18 cellular contexts compared by ENCODE assay signal in genomic region chr9:136926154-136926704, GRCh38. TPM values are rescaled to one million over a fixed set of nuclear protein-coding genes. Genes with fewer than 3 reads are reported as not detected.
A peak's percentile ranks its signal among the peaks of the same experiment; 100 is the strongest.
DNase-seq lines count a peak whose midpoint lies in the region; ATAC-seq, FAIRE-seq and TF ChIP-seq lines count a peak whose summit lies in the region.
"Had no signal": no experiment of that assay in that cellular context is flagged by ENCODE, and none has a peak within 500 bp of the region (broad histone marks: within the 10 kb centered on the region; RNA-seq: fewer than 3 reads in every experiment).

No MANE protein-coding gene starts in this region.

- no peaks in the 10 kb centered on the region for H3K79me2 ChIP-seq in GM12878 (ENCODE audit: control insufficient read depth, insufficient read depth, low read length)
- no peaks in the 10 kb centered on the region for H3K79me2 ChIP-seq in osteoblast (ENCODE audit: insufficient read depth, low read length)

- no peak for DNase-seq in GM12891 (ENCODE audit: insufficient read length, low spot score)
- DNase-seq in GM12878 (ENCODE audit: low read depth, low spot score): no peak
- peak; percentile 58 for DNase-seq in osteoblast (ENCODE audit: insufficient read length, low spot score, missing footprints)
- DNase-seq in GM13976 (ENCODE audit: low spot score): no peak
- DNase-seq in DMS53 (lab: John Stamatoyannopoulos, UW): no peak
- DNase-seq in NCI-H2171 treated with DMSO at 0.1 percent for 48 hours (lab: John Stamatoyannopoulos, UW): no peak
- DNase-seq: activated CD4-positive, alpha-beta T cell treated with anti-CD3 and anti-CD28 coated beads, Interleukin-2, amount 50 U/mL, for 4 hours; activated effector memory CD4-positive, alpha-beta T cell treated with Interleukin-2 at 50 U/mL for 16 hours; body of pancreas; effector memory CD8-positive, alpha-beta T cell; HCEC 1CT; head of caudate nucleus; NCI-H226; nephron progenitor cell; sigmoid colon had no signal

- CTCF ChIA-PET in GM12878 (lab: Yijun Ruan, JAX): interaction anchor here (0.7 kb wide), 1 partner anchor 84 kb away, joined by 3 read pairs; the partner anchor contains the start of gene AJM1

- TF ChIP-seq RAD21 in GM12878 (IDR thresholded peaks at IDR 0.05; ENCODE audit: insufficient read depth, low read depth, low read length): no peak

- POLR2A ChIA-PET in GM12878 (lab: Charles Lee): no interaction called here

- no peaks in the 10 kb centered on the region for H4K20me1 ChIP-seq in GM12878 (ENCODE audit: control insufficient read depth, insufficient read depth)
- peaks cover 3% of the 10 kb centered on the region for H4K20me1 ChIP-seq in osteoblast (ENCODE audit: insufficient read depth, low read length)

- H3K4me3 ChIP-seq in GM12878 (no peak overlapping the region), osteoblast (ENCODE audit: insufficient read depth, low read length) (no peak overlapping the region)
- H3K4me3 ChIP-seq: body of pancreas, sigmoid colon had no signal

- no peak overlapping the region for H3K27ac ChIP-seq in GM12878 (ENCODE audit: control insufficient read depth, insufficient read depth)
- H3K27ac ChIP-seq in osteoblast (ENCODE audit: low read depth, low read length): no peak overlapping the region
- H3K27ac ChIP-seq: body of pancreas, C4-2B, sigmoid colon had no signal

- H2AFZ ChIP-seq in GM12878 (ENCODE audit: control insufficient read depth, low read depth, low read length): no peak overlapping the region
- H2AFZ ChIP-seq in osteoblast (ENCODE audit: low read length): no peak overlapping the region

- RAD21 ChIA-PET in GM12878 (lab: Charles Lee; ENCODE audit: unreplicated experiment): no interaction called here

- peak in 2 of 3 experiments; percentile 3 to 7; a peak in 2 of 6 replicates for TF ChIP-seq CTCF in GM12878 (IDR thresholded peaks at IDR 0.05 in 2 of 3, conservative IDR thresholded peaks at IDR 0.05 in 1 of 3; ENCODE audit: control insufficient read depth in 2 of 3, extremely low read depth in 1 of 3, insufficient read depth in 1 of 3, low read depth in 3 of 3, low read length in 3 of 3)
- peak; percentile 24 for TF ChIP-seq CTCF in osteoblast (IDR thresholded peaks at IDR 0.05; ENCODE audit: extremely low read depth, low read depth, low read length)
- no peak for TF ChIP-seq CTCF in GM13976 (IDR thresholded peaks at IDR 0.05; ENCODE audit: borderline replicate concordance, control extremely low read depth, extremely low read depth, insufficient read depth, missing control alignments)

- no peak for TF ChIP-seq POLR2A in GM12891 (IDR thresholded peaks at IDR 0.05; ENCODE audit: low read depth, low read length)
- TF ChIP-seq POLR2A in GM12878 (IDR thresholded peaks at IDR 0.05; ENCODE audit: low read depth, low read length): no peak

- 85% methylated on average over 9 of the region's 9 CpGs for WGBS in GM12878 (ENCODE audit: insufficient coverage, insufficient replicate concordance, low lambda C conversion rate, missing lambda C conversion rate)

- H3K4me2 ChIP-seq in GM12878 (ENCODE audit: control insufficient read depth, insufficient read depth) (no peak overlapping the region), osteoblast (ENCODE audit: insufficient read depth, low read length) (no peak overlapping the region)

- in situ Hi-C loops in GM12878 (cut with MboI) (no loop called here), GM13976 (cut with MboI; ENCODE audit: low sequenced_read_pairs, unreplicated experiment) (no loop called here)

- no peak overlapping the region for H3K9ac ChIP-seq in GM12878 (ENCODE audit: control insufficient read depth, insufficient read depth, low read length)

- no TSS peak for BruUV-seq in GM12878 (replicated peaks; lab: Mats Ljungman, UMichigan)

- no peak for TF ChIP-seq EP300 in GM12878 (IDR thresholded peaks at IDR 0.05; ENCODE audit: borderline replicate concordance in 1 of 2, control insufficient read depth in 1 of 2, low read depth in 2 of 2, low read length in 2 of 2)

- H3K9me3 ChIP-seq in GM12878 (replicated peaks; ENCODE audit: control insufficient read depth, insufficient read depth, low read length): no peaks in the 10 kb centered on the region
- H3K9me3 ChIP-seq in osteoblast (ENCODE audit: low read depth, low read length): no peaks in the 10 kb centered on the region
- H3K9me3 ChIP-seq: body of pancreas, sigmoid colon had no signal

- FAIRE-seq in GM12891 (lab: Jason Lieb, UNC) (no peak), GM12878 (lab: Jason Lieb, UNC) (no peak)
- FAIRE-seq: HTR-8/SVneo had no signal

- intact Hi-C loops in GM12878 (cut with micrococcal nuclease; ENCODE audit: unreplicated experiment): no loop called here

- H3K36me3 ChIP-seq in GM12878 (ENCODE audit: control insufficient read depth in 2 of 2, insufficient read depth in 2 of 2, low read length in 1 of 2) (peaks cover 23 to 25% of the 10 kb centered on the region in 2 experiments), osteoblast (ENCODE audit: insufficient read depth, low read length) (peaks cover 27% of the 10 kb centered on the region)

- H3K4me1 ChIP-seq in GM12878 (ENCODE audit: control insufficient read depth, insufficient read depth, low read length): no peaks in the 10 kb centered on the region
- H3K4me1 ChIP-seq in osteoblast (ENCODE audit: insufficient read depth, low read length): peaks cover 4% of the 10 kb centered on the region
- H3K4me1 ChIP-seq: body of pancreas, sigmoid colon had no signal

- ATAC-seq in GM12878: peak; percentile 48
- ATAC-seq: body of pancreas; effector memory CD8-positive, alpha-beta T cell had no signal

- no peaks in the 10 kb centered on the region for H3K27me3 ChIP-seq in GM12878 (replicated peaks in 1 of 2; ENCODE audit: control insufficient read depth in 2 of 2, insufficient read depth in 2 of 2, low read length in 1 of 2)
- no peaks in the 10 kb centered on the region for H3K27me3 ChIP-seq in osteoblast (ENCODE audit: insufficient read depth, low read length)
- H3K27me3 ChIP-seq: body of pancreas, sigmoid colon had no signal

- SMC1A ChIA-PET in GM12878 (lab: Charles Lee; ENCODE audit: uncharacterized antibody, unreplicated experiment): no interaction called here

RNA-seq across cellular contexts. Expression of gene FBXW5, which starts 18.3 kb away (rescaled TPM):
- 40.9 TPM for polyA plus RNA-seq in GM12891 (2012; ENCODE audit: low read depth, missing spikeins)
- total RNA-seq in GM12878 (2013; cell fraction: nucleolus; rRNA removed): 60.6 and 82.0 TPM in 2 replicates
- total RNA-seq in GM12878 (2014; rRNA removed): 84.3 and 97.3 TPM in 2 replicates
- total RNA-seq in GM12878 (2014; rRNA removed; fragmentation: Illumina TruSeq; extraction: Trizol): 11.7 and 15.5 TPM in 2 replicates
- 70.4 and 73.0 TPM in 2 replicates for total RNA-seq in GM12878 (2021)
- 15.5 TPM for polyA plus RNA-seq in GM12878 (2011; ENCODE audit: low read depth)
- polyA plus RNA-seq in GM12878 (2011; rRNA removed): 10.6 and 29.8 TPM in 2 replicates
- polyA plus RNA-seq in GM12878 (2011; cell fraction: cytosol; rRNA removed): 60.0 and 119 TPM in 2 replicates
- polyA plus RNA-seq in GM12878 (2011; cell fraction: nucleus; rRNA removed): 295 and 360 TPM in 2 replicates
- polyA plus RNA-seq in GM12878 (2012): 45.0 and 50.4 TPM in 2 replicates
- 0.68 and 5.0 TPM in 2 replicates for polyA plus RNA-seq in GM12878 (2014; fragmentation: Illumina TruSeq; extraction: Trizol)
- 1 to 10 TPM in 1 of 2 experiments, under 1 TPM in 1; 0.21 to 1.4 TPM for polyA plus RNA-seq in GM12878 (2014; fragmentation: Nextera tagmentation; extraction: Ambion mirVana)
- polyA plus RNA-seq in GM12878 (2014; rRNA removed): 67.3 and 79.6 TPM in 2 replicates
- polyA plus RNA-seq in GM12878 (2016; fragmentation: Nextera tagmentation; extraction: Ambion mirVana): 10 to 100 TPM; 59.2 to 63.4 TPM
- polyA minus RNA-seq in GM12878 (2011; rRNA and poly(A)+ RNA removed): 42.2 and 81.4 TPM in 2 replicates
- 67.9 and 75.6 TPM in 2 replicates for polyA minus RNA-seq in GM12878 (2011; cell fraction: cytosol; rRNA and poly(A)+ RNA removed)
- 52.3 and 85.2 TPM in 2 replicates for polyA minus RNA-seq in GM12878 (2011; cell fraction: nucleus; rRNA and poly(A)+ RNA removed)
- total RNA-seq in osteoblast: 143 and 157 TPM in 2 replicates

RNA-seq across cellular contexts. Expression of gene C8G, which starts 18.8 kb away (rescaled TPM):
- polyA plus RNA-seq in GM12891 (2012; ENCODE audit: low read depth, missing spikeins): 0.47 TPM
- total RNA-seq in GM12878 (2013; cell fraction: nucleolus; rRNA removed): not detected in 2 replicates
- total RNA-seq in GM12878 (2014; rRNA removed) (not detected in 2 replicates), GM12878 (2014; rRNA removed; fragmentation: Illumina TruSeq; extraction: Trizol) (not detected in 2 replicates), GM12878 (2021) (0.64 and 0.69 TPM in 2 replicates), osteoblast (1.2 TPM in 1 of 2 replicates, not detected in the other)
- not detected for polyA plus RNA-seq in GM12878 (2011; ENCODE audit: low read depth)
- polyA plus RNA-seq in GM12878 (2011; rRNA removed) (not detected in 2 replicates), GM12878 (2014; fragmentation: Illumina TruSeq; extraction: Trizol) (not detected in 2 replicates), GM12878 (2014; fragmentation: Nextera tagmentation; extraction: Ambion mirVana) (not detected), GM12878 (2014; rRNA removed) (0.26 and 1.5 TPM in 2 replicates), GM12878 (2016; fragmentation: Nextera tagmentation; extraction: Ambion mirVana) (under 1 TPM in 1 of 2 experiments, not detected in 1; 0.50 TPM)
- 0.23 TPM in 1 of 2 replicates, not detected in the other for polyA plus RNA-seq in GM12878 (2011; cell fraction: cytosol; rRNA removed)
- polyA plus RNA-seq in GM12878 (2011; cell fraction: nucleus; rRNA removed): 1.4 and 2.9 TPM in 2 replicates
- polyA plus RNA-seq in GM12878 (2012): 1.4 TPM in 1 of 2 replicates, not detected in the other
- polyA minus RNA-seq in GM12878 (2011; rRNA and poly(A)+ RNA removed): not detected in 2 replicates
- not detected in 2 replicates for polyA minus RNA-seq in GM12878 (2011; cell fraction: cytosol; rRNA and poly(A)+ RNA removed)
- polyA minus RNA-seq in GM12878 (2011; cell fraction: nucleus; rRNA and poly(A)+ RNA removed): 1.1 TPM in 1 of 2 replicates, not detected in the other
- total RNA-seq: body of pancreas, sigmoid colon had no signal

RNA-seq across cellular contexts. Expression of gene LCN12, which starts 25.8 kb away (rescaled TPM):
- polyA plus RNA-seq in GM12891 (2012; ENCODE audit: low read depth, missing spikeins): 0.46 TPM
- total RNA-seq in GM12878 (2013; cell fraction: nucleolus; rRNA removed): 1.1 and 2.4 TPM in 2 replicates
- total RNA-seq in GM12878 (2014; rRNA removed) (0.40 TPM in 1 of 2 replicates, not detected in the other), GM12878 (2014; rRNA removed; fragmentation: Illumina TruSeq; extraction: Trizol) (not detected in 2 replicates), GM12878 (2021) (0.64 TPM in 1 of 2 replicates, not detected in the other), osteoblast (not detected in 2 replicates)
- polyA plus RNA-seq in GM12878 (2011; ENCODE audit: low read depth): not detected
- polyA plus RNA-seq in GM12878 (2011; rRNA removed) (0.20 and 0.48 TPM in 2 replicates), GM12878 (2014; fragmentation: Illumina TruSeq; extraction: Trizol) (0.25 TPM in 1 of 2 replicates, not detected in the other), GM12878 (2014; fragmentation: Nextera tagmentation; extraction: Ambion mirVana) (not detected), GM12878 (2014; rRNA removed) (0.06 and 0.41 TPM in 2 replicates), GM12878 (2016; fragmentation: Nextera tagmentation; extraction: Ambion mirVana) (under 1 TPM; 0.33 to 0.44 TPM)
- 0.07 and 0.42 TPM in 2 replicates for polyA plus RNA-seq in GM12878 (2011; cell fraction: cytosol; rRNA removed)
- polyA plus RNA-seq in GM12878 (2011; cell fraction: nucleus; rRNA removed): 11.8 and 13.0 TPM in 2 replicates
- 0.72 and 0.74 TPM in 2 replicates for polyA plus RNA-seq in GM12878 (2012)
- polyA minus RNA-seq in GM12878 (2011; rRNA and poly(A)+ RNA removed): 0.22 and 0.26 TPM in 2 replicates
- polyA minus RNA-seq in GM12878 (2011; cell fraction: cytosol; rRNA and poly(A)+ RNA removed): not detected in 2 replicates
- polyA minus RNA-seq in GM12878 (2011; cell fraction: nucleus; rRNA and poly(A)+ RNA removed): 1.2 and 2.8 TPM in 2 replicates

RNA-seq across cellular contexts. Expression of gene TRAF2, which starts 39.9 kb away (rescaled TPM):
- 14.1 TPM for polyA plus RNA-seq in GM12891 (2012; ENCODE audit: low read depth, missing spikeins)
- total RNA-seq in GM12878 (2013; cell fraction: nucleolus; rRNA removed): 38.1 and 39.7 TPM in 2 replicates
- total RNA-seq in GM12878 (2014; rRNA removed): 15.8 and 16.8 TPM in 2 replicates
- total RNA-seq in GM12878 (2014; rRNA removed; fragmentation: Illumina TruSeq; extraction: Trizol): 12.3 and 13.2 TPM in 2 replicates
- total RNA-seq in GM12878 (2021): 31.0 and 33.5 TPM in 2 replicates
- polyA plus RNA-seq in GM12878 (2011; ENCODE audit: low read depth): 5.8 TPM
- polyA plus RNA-seq in GM12878 (2011; rRNA removed): 10.5 and 21.6 TPM in 2 replicates
- polyA plus RNA-seq in GM12878 (2011; cell fraction: cytosol; rRNA removed): 27.2 and 41.1 TPM in 2 replicates
- 41.5 and 49.9 TPM in 2 replicates for polyA plus RNA-seq in GM12878 (2011; cell fraction: nucleus; rRNA removed)
- polyA plus RNA-seq in GM12878 (2012): 13.9 and 17.4 TPM in 2 replicates
- polyA plus RNA-seq in GM12878 (2014; fragmentation: Illumina TruSeq; extraction: Trizol): 1.9 and 10.0 TPM in 2 replicates
- polyA plus RNA-seq in GM12878 (2014; fragmentation: Nextera tagmentation; extraction: Ambion mirVana): 1 to 10 TPM in 1 of 2 experiments, under 1 TPM in 1; 0.34 to 1.1 TPM
- 28.1 and 29.4 TPM in 2 replicates for polyA plus RNA-seq in GM12878 (2014; rRNA removed)
- 10 to 100 TPM; 39.3 to 39.5 TPM for polyA plus RNA-seq in GM12878 (2016; fragmentation: Nextera tagmentation; extraction: Ambion mirVana)
- 17.8 and 29.4 TPM in 2 replicates for polyA minus RNA-seq in GM12878 (2011; rRNA and poly(A)+ RNA removed)
- 10.8 and 15.8 TPM in 2 replicates for polyA minus RNA-seq in GM12878 (2011; cell fraction: cytosol; rRNA and poly(A)+ RNA removed)
- polyA minus RNA-seq in GM12878 (2011; cell fraction: nucleus; rRNA and poly(A)+ RNA removed): 31.7 and 38.1 TPM in 2 replicates
- total RNA-seq in osteoblast: 6.2 and 6.8 TPM in 2 replicates

RNA-seq across cellular contexts. Expression of gene PTGDS, which starts 51.1 kb away (rescaled TPM):
- not detected for polyA plus RNA-seq in GM12891 (2012; ENCODE audit: low read depth, missing spikeins)
- not detected in 2 replicates for total RNA-seq in GM12878 (2013; cell fraction: nucleolus; rRNA removed)
- total RNA-seq in GM12878 (2014; rRNA removed) (not detected in 2 replicates), GM12878 (2014; rRNA removed; fragmentation: Illumina TruSeq; extraction: Trizol) (not detected in 2 replicates), GM12878 (2021) (not detected in 2 replicates), osteoblast (37.4 and 57.9 TPM in 2 replicates)
- polyA plus RNA-seq in GM12878 (2011; ENCODE audit: low read depth): not detected
- polyA plus RNA-seq in GM12878 (2011; rRNA removed) (not detected in 2 replicates), GM12878 (2014; fragmentation: Illumina TruSeq; extraction: Trizol) (not detected in 2 replicates), GM12878 (2014; fragmentation: Nextera tagmentation; extraction: Ambion mirVana) (not detected), GM12878 (2014; rRNA removed) (not detected in 2 replicates), GM12878 (2016; fragmentation: Nextera tagmentation; extraction: Ambion mirVana) (not detected)
- polyA plus RNA-seq in GM12878 (2011; cell fraction: cytosol; rRNA removed): not detected in 2 replicates
- polyA plus RNA-seq in GM12878 (2011; cell fraction: nucleus; rRNA removed): not detected in 2 replicates
- not detected in 2 replicates for polyA plus RNA-seq in GM12878 (2012)
- not detected in 2 replicates for polyA minus RNA-seq in GM12878 (2011; rRNA and poly(A)+ RNA removed)
- polyA minus RNA-seq in GM12878 (2011; cell fraction: cytosol; rRNA and poly(A)+ RNA removed): not detected in 2 replicates
- not detected in 2 replicates for polyA minus RNA-seq in GM12878 (2011; cell fraction: nucleus; rRNA and poly(A)+ RNA removed)
- total RNA-seq: OCI-LY7 had no signal
